In the genomic region with DNA sequence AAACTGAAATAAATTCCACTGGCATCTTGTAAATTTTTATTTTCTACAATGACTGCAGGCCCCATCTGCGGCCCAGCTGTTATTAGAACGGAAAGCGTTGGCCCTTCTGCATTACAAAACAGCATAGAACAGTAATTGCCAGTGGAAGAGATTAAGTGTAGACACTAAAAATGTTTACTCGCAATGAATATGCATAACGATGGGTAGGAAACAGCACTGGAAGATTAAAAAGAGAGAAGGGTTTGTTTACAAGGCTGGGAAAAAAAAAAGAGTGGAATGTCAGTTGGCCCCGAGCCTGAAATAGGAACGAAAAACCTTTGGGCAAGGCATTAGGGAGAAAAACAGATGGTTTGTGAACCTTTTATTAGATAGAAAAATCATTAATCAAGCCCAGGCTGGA, we compare ENCODE assay signal across 19 cellular contexts.
A peak's percentile ranks its signal among the peaks of the same experiment; 100 is the strongest.
DNase-seq lines count a peak whose midpoint lies in the region; ATAC-seq and TF ChIP-seq lines count a peak whose summit lies in the region.
"Had no signal": no experiment of that assay in that cellular context is flagged by ENCODE, and none has a peak within 500 bp of the region (broad histone marks: within the 10 kb centered on the region; RNA-seq: fewer than 3 reads in every experiment).

No MANE protein-coding gene starts in this region.

- H3K36me3 ChIP-seq in right atrium auricular region, result no peaks in the 10 kb centered on the region
- H3K36me3 ChIP-seq in hepatocyte (replicated peaks; ENCODE audit: insufficient read depth, low read depth), result no peaks in the 10 kb centered on the region
- H3K36me3 ChIP-seq in suprapubic skin, result no peaks in the 10 kb centered on the region
- H3K36me3 ChIP-seq: right lobe of liver, thyroid gland had no signal

- H3K9me2 ChIP-seq in hepatocyte (replicated peaks; ENCODE audit: insufficient read depth), result no peaks in the 10 kb centered on the region

- H3K27ac Mint-ChIP-seq in brain (peak overlapping the region in 4 of 5 experiments; percentile 9 to 96 (median 86)), MCF 10A (ENCODE audit: low read depth, unreplicated experiment) (no peak overlapping the region)
- H3K27ac Mint-ChIP-seq: activated naive CD8-positive, alpha-beta T cell treated with anti-CD3 and anti-CD28 coated beads for 36 hours; natural killer cell had no signal

- peaks cover 0 to 2% (median 0%) of the 10 kb centered on the region in 5 experiments for H3K9me3 Mint-ChIP-seq in brain
- H3K9me3 Mint-ChIP-seq in MCF 10A (ENCODE audit: unreplicated experiment), result no peaks in the 10 kb centered on the region
- H3K9me3 Mint-ChIP-seq: activated naive CD8-positive, alpha-beta T cell treated with anti-CD3 and anti-CD28 coated beads for 36 hours; natural killer cell had no signal

- H3K4me1 Mint-ChIP-seq in brain, result peaks cover 75% of the 10 kb centered on the region
- peaks cover 6% of the 10 kb centered on the region for H3K4me1 Mint-ChIP-seq in MCF 10A (ENCODE audit: insufficient read depth, unreplicated experiment)
- H3K4me1 Mint-ChIP-seq: activated naive CD8-positive, alpha-beta T cell treated with anti-CD3 and anti-CD28 coated beads for 36 hours; natural killer cell had no signal

- no TSS peak for BruUV-seq in MCF 10A (replicated peaks; lab: Mats Ljungman, UMichigan)

- H3K27ac ChIP-seq in right atrium auricular region (peak overlapping the region in 1 of 2 donors; percentile 41), hepatocyte (no peak overlapping the region), suprapubic skin (no peak overlapping the region)
- H3K27ac ChIP-seq: right lobe of liver, thyroid gland, VCaP had no signal

- no peaks in the 10 kb centered on the region for H3K79me2 ChIP-seq in hepatocyte

- DNase-seq in Right ventricle myocardium superior (peak; percentile 35), right atrium auricular region (ENCODE audit: low spot score) (no peak), hepatocyte (ENCODE audit: low spot score) (peak; percentile 21), MCF 10A (ENCODE audit: unreplicated experiment) (no peak), GM13977 (ENCODE audit: low spot score) (no peak), suprapubic skin (ENCODE audit: low spot score in 2 of 2) (no peak)
- DNase-seq: 8988T; activated CD8-positive, alpha-beta memory T cell treated with anti-CD3 and anti-CD28 coated beads, Interleukin-2, amount 50 U/mL, for 48 hours; activated naive CD8-positive, alpha-beta T cell treated with anti-CD3 and anti-CD28 coated beads for 36 hours; DMS153; natural killer cell; NCI-H1092; right lobe of liver; SIG-M5; thyroid gland had no signal

- CTCF ChIA-PET in MCF 10A (lab: Yijun Ruan, JAX), result interaction anchor here (0.6 kb wide), 1 partner anchor 847 kb away, joined by 3 read pairs; no protein-coding TSS in a partner anchor

- ATAC-seq in Right ventricle myocardium superior (ENCODE audit: poor library complexity), result peak; percentile 77
- no peak for ATAC-seq in GM18909 (IDR thresholded peaks at IDR 0.05; ENCODE audit: poor library complexity, unreplicated experiment)
- ATAC-seq: HCT116, natural killer cell, right lobe of liver had no signal

- H3K4me3 ChIP-seq in right atrium auricular region, result no peak overlapping the region
- H3K4me3 ChIP-seq in hepatocyte, result no peak overlapping the region
- H3K4me3 ChIP-seq in suprapubic skin, result no peak overlapping the region
- H3K4me3 ChIP-seq: right lobe of liver, thyroid gland had no signal

- no peaks in the 10 kb centered on the region for H4K20me1 ChIP-seq in hepatocyte (ENCODE audit: insufficient read depth, poor library complexity, severe bottlenecking)

- H3K4me1 ChIP-seq in right atrium auricular region (peaks cover 0 to 4% of the 10 kb centered on the region in 2 donors), hepatocyte (ENCODE audit: insufficient read depth) (no peaks in the 10 kb centered on the region), suprapubic skin (peaks cover 4% of the 10 kb centered on the region)
- H3K4me1 ChIP-seq: right lobe of liver, thyroid gland had no signal

- in situ Hi-C loops in GM13977 (cut with MboI; ENCODE audit: low pct_unique_long_range_greater_than_20kb, low sequenced_read_pairs, unreplicated experiment), result no loop called here

- H3K4me3 Mint-ChIP-seq in brain (peak overlapping the region; percentile 7 to 60 (median 16)), MCF 10A (ENCODE audit: unreplicated experiment) (no peak overlapping the region)
- H3K4me3 Mint-ChIP-seq: activated naive CD8-positive, alpha-beta T cell treated with anti-CD3 and anti-CD28 coated beads for 36 hours; natural killer cell had no signal

- TF ChIP-seq POLR2A in suprapubic skin (IDR thresholded peaks at IDR 0.05), result no peak

- POLR2A ChIA-PET in MCF 10A (lab: Yijun Ruan, JAX), result no interaction called here

- TF ChIP-seq CTCF in right atrium auricular region (IDR thresholded peaks at IDR 0.05) (no peak), brain (conservative IDR thresholded peaks at IDR 0.05) (no peak), hepatocyte (IDR thresholded peaks at IDR 0.05; ENCODE audit: poor library complexity) (no peak), MCF 10A (IDR thresholded peaks at IDR 0.05; ENCODE audit: unreplicated experiment) (no peak), GM13977 (IDR thresholded peaks at IDR 0.05; ENCODE audit: extremely low read depth, insufficient read depth, missing control alignments) (no peak), suprapubic skin (IDR thresholded peaks at IDR 0.05) (no peak)

- no peaks in the 10 kb centered on the region for H3K36me3 Mint-ChIP-seq in brain
- H3K36me3 Mint-ChIP-seq in MCF 10A (ENCODE audit: insufficient read depth, unreplicated experiment), result no peaks in the 10 kb centered on the region
- H3K36me3 Mint-ChIP-seq: activated naive CD8-positive, alpha-beta T cell treated with anti-CD3 and anti-CD28 coated beads for 36 hours; natural killer cell had no signal

- peak overlapping the region; percentile 69 for H3K4me2 ChIP-seq in hepatocyte

- intact Hi-C loops in Right ventricle myocardium superior (cut with DNase I) (loop anchor here (10.0 kb wide), 1 partner anchor 711 kb away; no protein-coding TSS in a partner anchor), MCF 10A (cut with micrococcal nuclease) (loop anchor here (5.0 kb wide), 2 partner anchors 222 to 522 kb away; no protein-coding TSS in a partner anchor)

- H2AFZ ChIP-seq in hepatocyte, result no peak overlapping the region

- H3K27me3 Mint-ChIP-seq in brain, result peaks cover 3% of the 10 kb centered on the region
- H3K27me3 Mint-ChIP-seq in MCF 10A (ENCODE audit: insufficient read depth, unreplicated experiment), result no peaks in the 10 kb centered on the region

- H3K27me3 ChIP-seq in right atrium auricular region, result no peaks in the 10 kb centered on the region
- H3K27me3 ChIP-seq in hepatocyte, result no peaks in the 10 kb centered on the region
- H3K27me3 ChIP-seq in suprapubic skin, result no peaks in the 10 kb centered on the region
- H3K27me3 ChIP-seq: right lobe of liver, thyroid gland had no signal

- no peak for TF ChIP-seq EP300 in suprapubic skin (IDR thresholded peaks at IDR 0.05)

- H3K9me3 ChIP-seq in right atrium auricular region (no peaks in the 10 kb centered on the region), hepatocyte (ENCODE audit: low read depth) (no peaks in the 10 kb centered on the region), suprapubic skin (no peaks in the 10 kb centered on the region)
- H3K9me3 ChIP-seq: right lobe of liver, thyroid gland had no signal

- WGBS in hepatocyte (ENCODE audit: low lambda C conversion rate, missing lambda C conversion rate), result 44% methylated on average over 7 of the region's 7 CpGs
- 37% methylated on average over 7 of the region's 7 CpGs for WGBS in suprapubic skin

Comparison
In these comparisons a context has a peak if more than half of its experiments do, and no peak if none do; other contexts are left out.
1. DNase-seq: peak in Right ventricle myocardium superior (single experiment) and hepatocyte (single experiment); none in right atrium auricular region (single experiment), MCF 10A (single experiment), GM13977 (single experiment) and suprapubic skin (0 of 2).